ENCODE assay signal across 31 cellular contexts in the genomic region with DNA sequence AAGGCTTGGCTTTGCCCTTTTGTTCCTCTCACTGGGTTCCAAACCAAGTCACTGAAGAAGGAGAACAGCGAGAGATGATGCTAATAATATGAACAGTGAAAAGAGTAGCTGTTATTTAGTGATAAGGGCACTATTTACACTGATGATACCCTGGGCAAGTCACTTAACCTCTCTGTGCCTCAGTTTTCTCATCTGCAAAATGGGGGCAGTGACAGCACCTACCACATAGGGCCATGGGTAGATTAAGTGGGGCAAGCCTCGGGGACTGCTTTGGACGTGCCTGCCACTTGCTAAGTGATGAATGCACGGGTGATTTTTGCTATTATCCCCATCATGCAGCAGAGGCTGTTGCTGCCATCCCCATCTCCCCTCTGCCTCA. TPM values are rescaled to one million over a fixed set of nuclear protein-coding genes. Genes with fewer than 3 reads are reported as not detected.
"Had no signal": no experiment of that assay in that cellular context is flagged by ENCODE, and none has a peak within 500 bp of the region (broad histone marks: within the 10 kb centered on the region; RNA-seq: fewer than 3 reads in every experiment).

No MANE protein-coding gene starts in this region.

- H3K79me2 ChIP-seq: parathyroid adenoma had no signal

- H3K9ac ChIP-seq: parathyroid adenoma had no signal

- H3K4me1 ChIP-seq: spleen, testis, tibial artery, transverse colon, upper lobe of right lung, uterus had no signal

- H3K27ac Mint-ChIP-seq: naive thymus-derived CD8-positive, alpha-beta T cell; natural killer cell treated with Interleukin-12 subunit alpha and Interleukin-12 subunit beta and Interleukin-15 and Interleukin-18, amount 100 ng/mL, for 72 hours; nephron progenitor cell; progenitor cell of endocrine pancreas; stimulated activated memory B cell treated with anti-CD40 and anti-IgM and Interleukin-4, amounts not matched to agents 10 μg/mL and 1 μg/mL and 100 μg/mL, for 72 hours; type B pancreatic cell had no signal

- H3K4me3 Mint-ChIP-seq: naive thymus-derived CD8-positive, alpha-beta T cell; natural killer cell treated with Interleukin-12 subunit alpha and Interleukin-12 subunit beta and Interleukin-15 and Interleukin-18, amount 100 ng/mL, for 72 hours; nephron progenitor cell; neural crest cell; stimulated activated memory B cell treated with anti-CD40 and anti-IgM and Interleukin-4, amounts not matched to agents 10 μg/mL and 1 μg/mL and 100 μg/mL, for 72 hours; stimulated activated naive CD8-positive, alpha-beta T cell treated with anti-CD3 and anti-CD28 coated beads, Interleukin-15, amount 100 ng/mL, for 72 hours; type B pancreatic cell had no signal

- H2AFZ ChIP-seq: parathyroid adenoma had no signal

- H3K4me3 ChIP-seq: ovary, psoas muscle, skin epidermis, smooth muscle cell, spleen, suprapubic skin, testis, tibial artery, transverse colon, upper lobe of right lung, uterus had no signal

- H3K27me3 Mint-ChIP-seq: naive thymus-derived CD8-positive, alpha-beta T cell; natural killer cell treated with Interleukin-12 subunit alpha and Interleukin-12 subunit beta and Interleukin-15 and Interleukin-18, amount 100 ng/mL, for 72 hours; progenitor cell of endocrine pancreas; stimulated activated memory B cell treated with anti-CD40 and anti-IgM and Interleukin-4, amounts not matched to agents 10 μg/mL and 1 μg/mL and 100 μg/mL, for 72 hours; stimulated activated naive CD8-positive, alpha-beta T cell treated with anti-CD3 and anti-CD28 coated beads, Interleukin-15, amount 100 ng/mL, for 72 hours; type B pancreatic cell had no signal

- DNase-seq: naive thymus-derived CD8-positive, alpha-beta T cell; nephron progenitor cell; occipital lobe; ovary; posterior cingulate gyrus; spleen; stimulated activated CD4-positive, alpha-beta T cell treated with anti-CD3 and anti-CD28 coated beads, Interleukin-12 subunit alpha, Interleukin-12 subunit beta, amount 100 ng/mL, for 4 hours; stimulated activated CD4-positive, alpha-beta T cell treated with anti-CD3 and anti-CD28 coated beads, Interleukin-1b, Interleukin-23, amount 100 ng/mL, for 48 hours; stimulated activated CD4-positive, alpha-beta T cell treated with anti-CD3 and anti-CD28 coated beads, Interleukin-4, amount 100 ng/mL, for 1 hour; stimulated activated CD4-positive, alpha-beta T cell treated with anti-CD3 and anti-CD28 coated beads, Interleukin-4, amount 100 ng/mL, for 4 hours; stimulated activated CD8-positive, alpha-beta memory T cell treated with anti-CD3 and anti-CD28 coated beads, Interleukin-4, amount 100 ng/mL, for 48 hours; stimulated activated naive CD4-positive, alpha-beta T cell; stimulated activated naive CD8-positive, alpha-beta T cell treated with anti-CD3 and anti-CD28 coated beads, Interleukin-15, amount 100 ng/mL, for 72 hours; stimulated activated naive CD8-positive, alpha-beta T cell treated with anti-CD3 and anti-CD28 coated beads, Interleukin-15, Interleukin-2, amounts not matched to agents 100 U/mL and 50 U/mL, for 24 hours; substantia nigra; testis; tibial artery; transverse colon; upper lobe of right lung; uterus had no signal

- ATAC-seq: naive thymus-derived CD8-positive, alpha-beta T cell; psoas muscle; sciatic nerve; stimulated activated memory B cell treated with anti-CD40 and anti-IgM and Interleukin-4, amounts not matched to agents 10 μg/mL and 1 μg/mL and 100 μg/mL, for 72 hours; stimulated activated naive CD8-positive, alpha-beta T cell treated with anti-CD3 and anti-CD28 coated beads, Interleukin-15, amount 100 ng/mL, for 72 hours; upper lobe of right lung had no signal

- H3K4me1 Mint-ChIP-seq: nephron progenitor cell; neural crest cell; stimulated activated memory B cell treated with anti-CD40 and anti-IgM and Interleukin-4, amounts not matched to agents 10 μg/mL and 1 μg/mL and 100 μg/mL, for 72 hours; stimulated activated naive CD8-positive, alpha-beta T cell treated with anti-CD3 and anti-CD28 coated beads, Interleukin-15, amount 100 ng/mL, for 72 hours had no signal

- H3K9me3 Mint-ChIP-seq: naive thymus-derived CD8-positive, alpha-beta T cell; natural killer cell treated with Interleukin-12 subunit alpha and Interleukin-12 subunit beta and Interleukin-15 and Interleukin-18, amount 100 ng/mL, for 72 hours; nephron progenitor cell; neural crest cell; stimulated activated memory B cell treated with anti-CD40 and anti-IgM and Interleukin-4, amounts not matched to agents 10 μg/mL and 1 μg/mL and 100 μg/mL, for 72 hours; stimulated activated naive CD8-positive, alpha-beta T cell treated with anti-CD3 and anti-CD28 coated beads, Interleukin-15, amount 100 ng/mL, for 72 hours; type B pancreatic cell had no signal

- H3K4me2 ChIP-seq: smooth muscle cell had no signal

- H3K9me3 ChIP-seq: ovary, psoas muscle, spleen, suprapubic skin, testis, tibial artery, transverse colon, upper lobe of right lung, uterus had no signal

- H3K36me3 ChIP-seq: ovary, uterus had no signal

- H3K27ac ChIP-seq: ovary, parathyroid adenoma, psoas muscle, skin epidermis, spleen, suprapubic skin, testis, tibial artery, transverse colon, upper lobe of right lung, uterus had no signal

- H3K27me3 ChIP-seq: ovary, spleen, suprapubic skin, testis, tibial artery, transverse colon, upper lobe of right lung, uterus had no signal

RNA-seq across cellular contexts. Expression of a gene that starts 22.1 kb away (rescaled TPM):
- total RNA-seq: naive thymus-derived CD8-positive, alpha-beta T cell; natural killer cell treated with Interleukin-12 subunit alpha and Interleukin-12 subunit beta and Interleukin-15 and Interleukin-18, amount 100 ng/mL, for 72 hours had no signal
